In the genomic region with DNA sequence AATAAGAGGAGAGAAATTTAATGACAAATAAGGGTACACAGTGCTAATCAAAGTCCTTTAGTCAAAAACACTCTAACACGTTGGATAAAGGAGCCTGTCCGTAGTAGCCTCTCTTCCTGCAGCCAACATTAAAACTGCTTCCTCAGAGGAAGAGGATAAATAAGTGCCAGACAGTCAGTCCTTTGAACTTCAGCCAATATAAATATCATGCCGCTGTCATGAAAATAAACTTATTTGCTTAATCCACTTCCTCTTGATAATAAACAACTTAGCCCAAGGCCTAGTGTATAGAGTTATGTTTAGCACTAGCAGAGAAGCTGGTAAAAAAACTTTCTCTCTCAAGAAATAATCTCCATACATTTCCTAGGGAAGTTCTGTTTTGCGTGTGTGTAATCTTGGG, we compare ENCODE assay signal across 27 cellular contexts.
DNase-seq lines count a peak whose midpoint lies in the region; ATAC-seq and TF ChIP-seq lines count a peak whose summit lies in the region.
"Had no signal": no experiment of that assay in that cellular context is flagged by ENCODE, and none has a peak within 500 bp of the region (broad histone marks: within the 10 kb centered on the region; RNA-seq: fewer than 3 reads in every experiment).

No MANE protein-coding gene starts in this region.

- no peak for ATAC-seq in upper lobe of left lung (ENCODE audit: low FRiP score in 2 of 2)
- ATAC-seq: naive thymus-derived CD8-positive, alpha-beta T cell; SK-N-SH treated with all-trans-retinoic acid at 6 μM for 48 hours had no signal

- H3K27ac ChIP-seq in VCaP (peak overlapping the region; percentile 66), upper lobe of left lung (no peak overlapping the region)
- H3K27ac ChIP-seq: adrenal gland, RWPE1, skin epidermis, tibial nerve had no signal

- H3K27me3 ChIP-seq in upper lobe of left lung = no peaks in the 10 kb centered on the region
- H3K27me3 ChIP-seq: adrenal gland, tibial nerve had no signal

- in situ Hi-C loops in KBM-7 (cut with MboI; ENCODE audit: low pct_unique_long_range_greater_than_20kb, low sequenced_read_pairs) = no loop called here

- TF ChIP-seq CTCF in LNCaP clone FGC (IDR thresholded peaks at IDR 0.05; ENCODE audit: control insufficient read depth, extremely low read depth, insufficient read depth) (no peak), VCaP (conservative IDR thresholded peaks at IDR 0.05) (no peak), mesothelial cell of epicardium (IDR thresholded peaks at IDR 0.05; ENCODE audit: unreplicated experiment) (no peak), upper lobe of left lung (IDR thresholded peaks at IDR 0.05) (no peak)

- peak overlapping the region; percentile 88 for H3K27ac Mint-ChIP-seq in mesothelial cell of epicardium
- H3K27ac Mint-ChIP-seq: activated B cell treated with CpG ODN at 0.5 μM for 24 hours; naive thymus-derived CD8-positive, alpha-beta T cell; progenitor cell of endocrine pancreas; stimulated activated naive CD8-positive, alpha-beta T cell treated with anti-CD3 and anti-CD28 coated beads, Interleukin-15, Interleukin-2, amounts not matched to agents 100 ng/mL and 50 ng/mL, for 24 hours; T-helper 2 cell treated with Interferon-gamma antibody and Interleukin-4, amounts not matched to agents 5 μg/mL and 100 μg/mL, for 36 hours had no signal

- H3K36me3 ChIP-seq in upper lobe of left lung = no peaks in the 10 kb centered on the region
- H3K36me3 ChIP-seq: adrenal gland, tibial nerve had no signal

- 14 to 16% methylated on average over 4 of the region's 4 CpGs for WGBS in upper lobe of left lung, 2 donors

- peaks cover 5% of the 10 kb centered on the region for H3K36me3 Mint-ChIP-seq in mesothelial cell of epicardium
- H3K36me3 Mint-ChIP-seq: naive thymus-derived CD8-positive, alpha-beta T cell had no signal

- DNase-seq in DMS53 treated with DMSO at 0.1 percent for 48 hours (lab: John Stamatoyannopoulos, UW; ENCODE audit: unreplicated experiment) (peak; percentile 88), LNCaP clone FGC (ENCODE audit: low read depth) (peak; percentile 93), mesothelial cell of epicardium (ENCODE audit: low spot score in 2 of 2, unreplicated experiment in 2 of 2) (no peak), upper lobe of left lung (no peak), KBM-7 (no peak), NCI-H1436 (lab: John Stamatoyannopoulos, UW) (no peak)
- DNase-seq: activated B cell treated with CpG ODN at 0.5 μM for 24 hours; activated CD4-positive, alpha-beta T cell treated with anti-CD3 and anti-CD28 coated beads, Interleukin-2, amount 50 U/mL, for 48 hours; activated gamma-delta T cell treated with Interleukin-2 at 50 U/mL for 16 hours; adrenal gland; caudate nucleus; EL; erythroblast; HCEC 1CT; mesendoderm; naive thymus-derived CD8-positive, alpha-beta T cell; NCI-H187 treated with DMSO at 0.1 percent for 48 hours; NCI-H446 treated with DMSO at 0.1 percent for 48 hours; stimulated activated CD4-positive, alpha-beta T cell treated with anti-CD3 and anti-CD28 coated beads, Interleukin-4, amount 100 ng/mL, for 1 hour had no signal

- H3K9me3 ChIP-seq in upper lobe of left lung = no peaks in the 10 kb centered on the region
- H3K9me3 ChIP-seq: adrenal gland had no signal

- no peak overlapping the region for H3K4me3 Mint-ChIP-seq in mesothelial cell of epicardium
- H3K4me3 Mint-ChIP-seq: activated B cell treated with CpG ODN at 0.5 μM for 24 hours; naive thymus-derived CD8-positive, alpha-beta T cell; stimulated activated naive CD8-positive, alpha-beta T cell treated with anti-CD3 and anti-CD28 coated beads, Interleukin-15, Interleukin-2, amounts not matched to agents 100 ng/mL and 50 ng/mL, for 24 hours; T-helper 2 cell treated with Interferon-gamma antibody and Interleukin-4, amounts not matched to agents 5 μg/mL and 100 μg/mL, for 36 hours had no signal

- peaks cover 56% of the 10 kb centered on the region for H3K4me1 Mint-ChIP-seq in mesothelial cell of epicardium
- H3K4me1 Mint-ChIP-seq: naive thymus-derived CD8-positive, alpha-beta T cell had no signal

- no peak for TF ChIP-seq POLR2A in upper lobe of left lung (IDR thresholded peaks at IDR 0.05)

- no peaks in the 10 kb centered on the region for H3K27me3 Mint-ChIP-seq in mesothelial cell of epicardium (ENCODE audit: low read depth)
- H3K27me3 Mint-ChIP-seq: activated B cell treated with CpG ODN at 0.5 μM for 24 hours; naive thymus-derived CD8-positive, alpha-beta T cell; stimulated activated naive CD8-positive, alpha-beta T cell treated with anti-CD3 and anti-CD28 coated beads, Interleukin-15, Interleukin-2, amounts not matched to agents 100 ng/mL and 50 ng/mL, for 24 hours had no signal

- no peaks in the 10 kb centered on the region for H3K4me1 ChIP-seq in upper lobe of left lung
- H3K4me1 ChIP-seq: adrenal gland, tibial nerve had no signal

- TF ChIP-seq EP300 in upper lobe of left lung (IDR thresholded peaks at IDR 0.05) = no peak

- no peak overlapping the region; the same call in 1 of the 2 replicates for H3K4me3 ChIP-seq in LNCaP clone FGC (ENCODE audit: low read depth, low read length)
- no peak overlapping the region for H3K4me3 ChIP-seq in upper lobe of left lung
- H3K4me3 ChIP-seq: adrenal gland, skin epidermis, tibial nerve had no signal

- H3K9me3 Mint-ChIP-seq in mesothelial cell of epicardium = peaks cover 5% of the 10 kb centered on the region
- H3K9me3 Mint-ChIP-seq: stimulated activated naive CD8-positive, alpha-beta T cell treated with anti-CD3 and anti-CD28 coated beads, Interleukin-15, Interleukin-2, amounts not matched to agents 100 ng/mL and 50 ng/mL, for 24 hours had no signal

Comparison
In these comparisons a context has a peak if more than half of its experiments do, and no peak if none do; other contexts are left out.
1. DNase-seq: peak in DMS53 treated with DMSO at 0.1 percent for 48 hours (single experiment) and LNCaP clone FGC (single experiment); none in mesothelial cell of epicardium (0 of 2), upper lobe of left lung (0 of 2), KBM-7 (single experiment) and NCI-H1436 (single experiment).